ENCODE assay signal across 14 cellular contexts in the genomic region with DNA sequence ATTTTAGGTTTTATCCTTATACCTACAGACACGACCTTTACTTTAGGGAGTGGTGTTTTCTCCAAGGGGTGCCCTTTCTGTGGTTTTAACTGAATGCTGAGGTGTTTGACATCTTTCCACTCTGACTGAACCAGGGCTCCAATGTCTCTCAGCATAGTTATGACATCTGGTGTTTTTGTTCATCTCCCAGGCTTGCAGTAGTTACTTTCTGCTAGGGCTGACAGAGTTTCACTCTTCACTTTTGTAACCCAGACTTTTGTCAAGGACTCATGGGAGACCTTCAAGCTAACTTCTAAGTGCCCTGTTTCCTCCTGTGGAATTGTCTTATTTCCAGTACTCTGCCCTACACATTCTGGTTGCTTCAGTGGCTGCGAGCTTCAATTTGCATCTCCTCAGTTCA.
"Had no signal": no experiment of that assay in that cellular context is flagged by ENCODE, and none has a peak within 500 bp of the region (broad histone marks: within the 10 kb centered on the region; RNA-seq: fewer than 3 reads in every experiment).

No MANE protein-coding gene starts in this region.

- DNase-seq: activated CD4-positive, alpha-beta T cell treated with anti-CD3 and anti-CD28 coated beads, Interleukin-2, amount 10 ng/mL, durations not matched to agents 7 days and 5 days; activated CD4-positive, CD25-positive, alpha-beta regulatory T cell; activated CD8-positive, alpha-beta memory T cell treated with anti-CD3 and anti-CD28 coated beads for 24 hours; activated naive CD4-positive, alpha-beta T cell treated with anti-CD3 and anti-CD28 coated beads for 36 hours; effector CD4-positive, alpha-beta T cell; left colon; mucosa of descending colon; naive thymus-derived CD8-positive, alpha-beta T cell; posterior cingulate gyrus; stimulated activated CD4-positive, alpha-beta T cell treated with anti-CD3 and anti-CD28 coated beads, Interleukin-2, amount 100 ng/mL, for 24 hours; stimulated activated naive CD4-positive, alpha-beta T cell; substantia nigra; trophoblast cell had no signal

- H3K4me1 Mint-ChIP-seq: activated CD4-positive, alpha-beta T cell treated with anti-CD3 and anti-CD28 coated beads, Interleukin-2, amount 10 ng/mL, durations not matched to agents 7 days and 5 days; naive thymus-derived CD8-positive, alpha-beta T cell had no signal

- FAIRE-seq: endothelial cell of umbilical vein had no signal

- H3K27me3 Mint-ChIP-seq: activated CD4-positive, alpha-beta T cell treated with anti-CD3 and anti-CD28 coated beads, Interleukin-2, amount 10 ng/mL, durations not matched to agents 7 days and 5 days; naive thymus-derived CD8-positive, alpha-beta T cell had no signal

- H3K4me3 Mint-ChIP-seq: activated CD4-positive, alpha-beta T cell treated with anti-CD3 and anti-CD28 coated beads, Interleukin-2, amount 10 ng/mL, durations not matched to agents 7 days and 5 days; activated naive CD4-positive, alpha-beta T cell treated with anti-CD3 and anti-CD28 coated beads for 36 hours; naive thymus-derived CD8-positive, alpha-beta T cell had no signal

- H3K27ac Mint-ChIP-seq: activated CD4-positive, alpha-beta T cell treated with anti-CD3 and anti-CD28 coated beads, Interleukin-2, amount 10 ng/mL, durations not matched to agents 7 days and 5 days; activated naive CD4-positive, alpha-beta T cell treated with anti-CD3 and anti-CD28 coated beads for 36 hours; naive thymus-derived CD8-positive, alpha-beta T cell had no signal

- H3K9me3 Mint-ChIP-seq: activated CD4-positive, alpha-beta T cell treated with anti-CD3 and anti-CD28 coated beads, Interleukin-2, amount 10 ng/mL, durations not matched to agents 7 days and 5 days had no signal
